Comparison of ENCODE assay signal across 1 cellular context in genomic region chrX:2485789-2486345, GRCh38.
TF ChIP-seq lines count a peak whose summit lies in the region.

No MANE protein-coding gene starts in this region.

TF ChIP-seq in HepG2, 621 proteins besides CTCF, POLR2A, EP300 and RAD21:
- TF ChIP-seq PCBP2 (optimal IDR thresholded peaks at IDR 0.05; ENCODE audit: low read depth, low read length, poor library complexity, severe bottlenecking) (peak; percentile 74), ZNF430 (CRISPR knock-in tag; IDR thresholded peaks at IDR 0.05) (no peak)
